Comparison of ENCODE assay signal across 1 cellular context in genomic region chr15:71114887-71115566, GRCh38.
TF ChIP-seq lines count a peak whose summit lies in the region.

THSD4 (plus strand) TSS chr15:71115471.

TF ChIP-seq in HepG2, 621 proteins besides CTCF, POLR2A, EP300 and RAD21 (continued from another document and continues in another):
- TF ChIP-seq ZMYM4 (CRISPR knock-in tag; IDR thresholded peaks at IDR 0.05) (peak; percentile 20; the same call in 1 of the 2 replicates), PATZ1 (CRISPR knock-in tag; IDR thresholded peaks at IDR 0.05) (peak; percentile 47), FOSL2 (CRISPR knock-in tag; IDR thresholded peaks at IDR 0.05) (0 out of 2 replicates have a peak, but pooled peaks have one; percentile 3), SMC3 (IDR thresholded peaks at IDR 0.05; ENCODE audit: low read length) (peak; percentile 28; the same call in 1 of the 2 replicates), PTBP1 (IDR thresholded peaks at IDR 0.05; ENCODE audit: low read depth, low read length, poor library complexity, severe bottlenecking) (no peak), ZNF331 (CRISPR knock-in tag; IDR thresholded peaks at IDR 0.05) (no peak), ATF3 (CRISPR knock-in tag; IDR thresholded peaks at IDR 0.05) (no peak), ZNF263 (CRISPR knock-in tag; IDR thresholded peaks at IDR 0.05) (peak; percentile 92), HMGXB4 (CRISPR knock-in tag; IDR thresholded peaks at IDR 0.05; ENCODE audit: borderline replicate concordance in 1 of 2, low read depth in 1 of 2) (peak in 1 of 2 experiments; percentile 71; a peak in 1 of 4 replicates), MTF2 (CRISPR knock-in tag; IDR thresholded peaks at IDR 0.05; ENCODE audit: borderline replicate concordance) (peak; percentile 53; the same call in 1 of the 2 replicates), ZNF556 (CRISPR knock-in tag; IDR thresholded peaks at IDR 0.05; ENCODE audit: borderline replicate concordance) (peak; percentile 56; the same call in 1 of the 2 replicates), ZFP36 (IDR thresholded peaks at IDR 0.05; ENCODE audit: borderline replicate concordance, low read depth, low read length, partially characterized antibody) (no peak), ZNF496 (CRISPR knock-in tag; IDR thresholded peaks at IDR 0.05; ENCODE audit: insufficient replicate concordance) (no peak), HBP1 (CRISPR knock-in tag; IDR thresholded peaks at IDR 0.05; ENCODE audit: low read depth) (no peak), ZBTB14 (CRISPR knock-in tag; IDR thresholded peaks at IDR 0.05) (peak; percentile 25; the same call in 1 of the 2 replicates), SP4 (CRISPR knock-in tag; IDR thresholded peaks at IDR 0.05) (0 out of 2 replicates have a peak, but pooled peaks have one; percentile 27), NR2F6 (IDR thresholded peaks at IDR 0.05) (peak; percentile 84), NR2F6 (CRISPR knock-in tag; IDR thresholded peaks at IDR 0.05) (peak; percentile 91), ZNF800 (CRISPR knock-in tag; IDR thresholded peaks at IDR 0.05) (0 out of 2 replicates have a peak, but pooled peaks have one; percentile 58), HIVEP1 (CRISPR knock-in tag; IDR thresholded peaks at IDR 0.05) (no peak), ETV6 (CRISPR knock-in tag; conservative IDR thresholded peaks at IDR 0.05) (no peak), NR2C2 (CRISPR knock-in tag; IDR thresholded peaks at IDR 0.05; ENCODE audit: borderline replicate concordance) (peak; percentile 55; the same call in 1 of the 2 replicates), ZNF713 (CRISPR knock-in tag; IDR thresholded peaks at IDR 0.05) (no peak), ISL2 (CRISPR knock-in tag; IDR thresholded peaks at IDR 0.05) (0 out of 2 replicates have a peak, but pooled peaks have one; percentile 19), ZNF441 (CRISPR knock-in tag; IDR thresholded peaks at IDR 0.05; ENCODE audit: borderline replicate concordance) (peak; percentile 33; the same call in 1 of the 2 replicates), ZNF687 (CRISPR knock-in tag; IDR thresholded peaks at IDR 0.05) (peak; percentile 39; the same call in 1 of the 2 replicates), MAZ (IDR thresholded peaks at IDR 0.05; ENCODE audit: borderline replicate concordance, low read depth, low read length) (0 out of 2 replicates have a peak, but pooled peaks have one; percentile 62), MAZ (CRISPR knock-in tag; IDR thresholded peaks at IDR 0.05; ENCODE audit: low read depth) (peak; percentile 41; the same call in 1 of the 2 replicates), TFDP1 (CRISPR knock-in tag; IDR thresholded peaks at IDR 0.05; ENCODE audit: borderline replicate concordance) (peak; percentile 38; the same call in 1 of the 2 replicates), ZNF232 (CRISPR knock-in tag; IDR thresholded peaks at IDR 0.05; ENCODE audit: borderline replicate concordance) (no peak), HNRNPLL (IDR thresholded peaks at IDR 0.05; ENCODE audit: low read depth, low read length, poor library complexity, severe bottlenecking) (peak; percentile 46), KAT7 (CRISPR knock-in tag; IDR thresholded peaks at IDR 0.05; ENCODE audit: borderline replicate concordance) (no peak), BRD4 (CRISPR knock-in tag; IDR thresholded peaks at IDR 0.05) (no peak), NFKB2 (CRISPR knock-in tag; IDR thresholded peaks at IDR 0.05; ENCODE audit: borderline replicate concordance) (0 out of 2 replicates have a peak, but pooled peaks have one; percentile 29), ZNF891 (CRISPR knock-in tag; IDR thresholded peaks at IDR 0.05) (peak; percentile 19; the same call in 1 of the 2 replicates), BCL3 (CRISPR knock-in tag; IDR thresholded peaks at IDR 0.05) (no peak), NR2F1 (CRISPR knock-in tag; IDR thresholded peaks at IDR 0.05) (peak; percentile 86 to 89), ZNF747 (CRISPR knock-in tag; IDR thresholded peaks at IDR 0.05; ENCODE audit: borderline replicate concordance) (no peak), TBX2 (CRISPR knock-in tag; IDR thresholded peaks at IDR 0.05; ENCODE audit: borderline replicate concordance) (0 out of 2 replicates have a peak, but pooled peaks have one; percentile 18), UBTF (CRISPR knock-in tag; IDR thresholded peaks at IDR 0.05) (peak; percentile 64), ZNF350 (CRISPR knock-in tag; IDR thresholded peaks at IDR 0.05; ENCODE audit: borderline replicate concordance, low read depth) (0 out of 2 replicates have a peak, but pooled peaks have one; percentile 25)
